Comparison of ENCODE assay signal across 8 cellular contexts in the genomic region with DNA sequence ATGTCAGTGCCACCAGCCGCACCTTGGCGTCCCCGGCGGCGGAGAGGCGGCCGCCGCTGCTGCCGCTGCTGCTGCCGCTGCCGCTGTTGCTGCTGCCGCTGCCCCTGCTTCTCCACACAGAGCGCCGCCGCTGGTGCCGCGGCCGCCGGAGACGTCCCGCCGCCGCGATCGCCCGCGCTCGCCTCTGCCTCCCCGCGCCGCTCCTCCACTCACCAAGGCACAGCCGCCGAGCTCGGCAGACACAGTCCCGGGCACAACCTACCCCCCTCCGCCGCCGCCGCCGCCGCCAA. TPM values are rescaled to one million over a fixed set of nuclear protein-coding genes. Genes with fewer than 3 reads are reported as not detected.
A peak's percentile ranks its signal among the peaks of the same experiment; 100 is the strongest.
DNase-seq lines count a peak whose midpoint lies in the region; ATAC-seq, FAIRE-seq and TF ChIP-seq lines count a peak whose summit lies in the region.

A gene (minus strand): TSS at position 260 of the 290 bp plus-strand sequence.

- under 1% methylated on average over 35 of the region's 41 CpGs for WGBS in GM12878 (ENCODE audit: insufficient coverage, insufficient replicate concordance, low lambda C conversion rate, missing lambda C conversion rate)
- WGBS in suprapubic skin, result no CpG with 5 or more reads among the region's 41 CpGs

- peak within 1 kb of the TSS; percentile 90 for H3K4me3 ChIP-seq in GM12878
- peak within 1 kb of the TSS; percentile 91 for H3K4me3 ChIP-seq in suprapubic skin

- no peak for FAIRE-seq in GM12878 (lab: Jason Lieb, UNC)

- POLR2A ChIA-PET in GM12878 (lab: Charles Lee), result interaction anchor here (1.2 kb wide), 1 partner anchor 41 kb away, joined by 3 read pairs; no protein-coding TSS in a partner anchor

- no peaks in the 10 kb centered on the region; the same call in 1 of the 2 replicates for H4K20me1 ChIP-seq in GM12878 (ENCODE audit: control insufficient read depth, insufficient read depth)

- TF ChIP-seq RAD21 in GM12878 (IDR thresholded peaks at IDR 0.05; ENCODE audit: insufficient read depth, low read depth, low read length), result no peak

- BruUV-seq in GM12878 (replicated peaks; lab: Mats Ljungman, UMichigan), result TSS peak; percentile 72

- H3K27ac ChIP-seq in GM12878 (ENCODE audit: control insufficient read depth, insufficient read depth) (peak within 1 kb of the TSS; percentile 49), suprapubic skin (peak within 1 kb of the TSS; percentile 98)

- RAD21 ChIA-PET in GM12878 (lab: Charles Lee; ENCODE audit: unreplicated experiment), result interaction anchor here (1.2 to 2.7 kb wide), 4 partner anchors 21 to 205 kb away, joined by 3 to 20 read pairs (median 4); no protein-coding TSS in a partner anchor

- peak within 1 kb of the TSS; percentile 71 for H3K9ac ChIP-seq in GM12878 (ENCODE audit: control insufficient read depth, insufficient read depth, low read length)

- CTCF ChIA-PET in GM12878 (lab: Yijun Ruan, JAX), result interaction anchor here (0.9 to 1.2 kb wide), 2 partner anchors 9 to 250 kb away, joined by 3 to 4 read pairs; no protein-coding TSS in a partner anchor

- no peaks in the 10 kb centered on the region for H3K9me3 ChIP-seq in GM12878 (replicated peaks; ENCODE audit: control insufficient read depth, insufficient read depth, low read length)
- H3K9me3 ChIP-seq in suprapubic skin, result no peaks in the 10 kb centered on the region

- SMC1A ChIA-PET in GM12878 (lab: Charles Lee; ENCODE audit: uncharacterized antibody, unreplicated experiment), result interaction anchor here (0.8 to 1.7 kb wide), 3 partner anchors 41 to 250 kb away, joined by 3 to 4 read pairs (median 3); no protein-coding TSS in a partner anchor

- DNase-seq in activated naive CD4-positive, alpha-beta T cell treated with Interleukin-2 at 50 U/mL for 16 hours, result peak; percentile 70
- no peak for DNase-seq in activated naive CD4-positive, alpha-beta T cell treated with anti-CD3 and anti-CD28 coated beads, Interleukin-2, amount 50 U/mL, for 16 hours
- no peak for DNase-seq in GM12878 (ENCODE audit: low read depth, low spot score)
- no peak for DNase-seq in left colon
- no peak for DNase-seq in suprapubic skin (ENCODE audit: low spot score in 2 of 2)
- DNase-seq in NK-92 (lab: John Stamatoyannopoulos, UW; ENCODE audit: unreplicated experiment), result no peak
- no peak for DNase-seq in GM03348 (ENCODE audit: low spot score)

- peak within 1 kb of the TSS; percentile 99 for H3K4me2 ChIP-seq in GM12878 (ENCODE audit: control insufficient read depth, insufficient read depth)

- H3K27me3 ChIP-seq in GM12878 (replicated peaks in 1 of 2; ENCODE audit: control insufficient read depth in 2 of 2, insufficient read depth in 2 of 2, low read length in 1 of 2) (peaks cover 1 to 4% of the 10 kb centered on the region in 2 experiments; a peak in 1 of 4 replicates), suprapubic skin (no peaks in the 10 kb centered on the region)

- peak; percentile 35; the same call in 1 of the 2 replicates for TF ChIP-seq POLR2A in GM12878 (IDR thresholded peaks at IDR 0.05; ENCODE audit: low read depth, low read length)
- no peak for TF ChIP-seq POLR2A in suprapubic skin (IDR thresholded peaks at IDR 0.05)

- in situ Hi-C loops in GM12878 (cut with MboI), result no loop called here

- H3K4me1 ChIP-seq in GM12878 (ENCODE audit: control insufficient read depth, insufficient read depth, low read length) (peaks cover 10% of the 10 kb centered on the region), suprapubic skin (peaks cover 52% of the 10 kb centered on the region)

- ATAC-seq in HG03378 (IDR thresholded peaks at IDR 0.05; ENCODE audit: unreplicated experiment) (peak; percentile 14), GM12878 (peak; percentile 48; the same call in 2 of the 3 replicates), left colon (peak; percentile 15)

- intact Hi-C loops in GM12878 (cut with micrococcal nuclease; ENCODE audit: unreplicated experiment) (loop anchor here (5.0 to 10.0 kb wide), 3 partner anchors 70 to 522 kb away; no protein-coding TSS in a partner anchor), left colon (cut with DNase I, micrococcal nuclease) (loop anchor here in 1 of 2 donors (5.0 kb wide), 1 partner anchor 170 kb away; no protein-coding TSS in a partner anchor)

- peak within 1 kb of the TSS; percentile 92 for H2AFZ ChIP-seq in GM12878 (ENCODE audit: control insufficient read depth, low read depth, low read length)

- H3K36me3 ChIP-seq in GM12878 (ENCODE audit: control insufficient read depth in 2 of 2, insufficient read depth in 2 of 2, low read length in 1 of 2), result no peaks in the 10 kb centered on the region
- H3K36me3 ChIP-seq in suprapubic skin, result no peaks in the 10 kb centered on the region

- TF ChIP-seq EP300 in GM12878 (IDR thresholded peaks at IDR 0.05; ENCODE audit: borderline replicate concordance in 1 of 2, control insufficient read depth in 1 of 2, low read depth in 2 of 2, low read length in 2 of 2) (no peak), suprapubic skin (IDR thresholded peaks at IDR 0.05) (no peak)

- peaks cover 16% of the 10 kb centered on the region for H3K79me2 ChIP-seq in GM12878 (ENCODE audit: control insufficient read depth, insufficient read depth, low read length)

- TF ChIP-seq CTCF in GM12878 (IDR thresholded peaks at IDR 0.05 in 2 of 3, conservative IDR thresholded peaks at IDR 0.05 in 1 of 3; ENCODE audit: control insufficient read depth in 2 of 3, extremely low read depth in 1 of 3, insufficient read depth in 1 of 3, low read depth in 3 of 3, low read length in 3 of 3) (no peak), suprapubic skin (IDR thresholded peaks at IDR 0.05) (no peak)

TF ChIP-seq in GM12878, 131 proteins besides CTCF, POLR2A, EP300 and RAD21 (continues in another document):
- TF ChIP-seq GATAD2B (conservative IDR thresholded peaks at IDR 0.05; ENCODE audit: low read depth) (peak; percentile 25), HDAC2 (IDR thresholded peaks at IDR 0.05) (no peak), MTA2 (IDR thresholded peaks at IDR 0.05; ENCODE audit: low read depth) (no peak), SMARCA5 (IDR thresholded peaks at IDR 0.05) (peak; percentile 86), ZNF217 (IDR thresholded peaks at IDR 0.05) (peak; percentile 48), BACH1 (IDR thresholded peaks at IDR 0.05; ENCODE audit: borderline replicate concordance) (peak; percentile 82), DPF2 (IDR thresholded peaks at IDR 0.05) (peak; percentile 64), NR2F1 (conservative IDR thresholded peaks at IDR 0.05) (peak; percentile 50), LARP7 (IDR thresholded peaks at IDR 0.05) (peak; percentile 3), BMI1 (IDR thresholded peaks at IDR 0.05; ENCODE audit: borderline replicate concordance) (no peak), POLR2AphosphoS2 (IDR thresholded peaks at IDR 0.05; ENCODE audit: low read depth, low read length) (no peak), BHLHE40 (IDR thresholded peaks at IDR 0.05; ENCODE audit: borderline replicate concordance in 1 of 2, low read depth in 2 of 2, low read length in 1 of 2) (peak in 1 of 2 experiments; percentile 42; a peak in 2 of 4 replicates)
- TF ChIP-seq, protein P1, sequence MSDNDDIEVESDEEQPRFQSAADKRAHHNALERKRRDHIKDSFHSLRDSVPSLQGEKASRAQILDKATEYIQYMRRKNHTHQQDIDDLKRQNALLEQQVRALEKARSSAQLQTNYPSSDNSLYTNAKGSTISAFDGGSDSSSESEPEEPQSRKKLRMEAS (IDR thresholded peaks at IDR 0.05; ENCODE audit: low read depth, low read length), result 0 out of 2 replicates have a peak, but pooled peaks have one; percentile 4
- TF ChIP-seq, protein P2, sequence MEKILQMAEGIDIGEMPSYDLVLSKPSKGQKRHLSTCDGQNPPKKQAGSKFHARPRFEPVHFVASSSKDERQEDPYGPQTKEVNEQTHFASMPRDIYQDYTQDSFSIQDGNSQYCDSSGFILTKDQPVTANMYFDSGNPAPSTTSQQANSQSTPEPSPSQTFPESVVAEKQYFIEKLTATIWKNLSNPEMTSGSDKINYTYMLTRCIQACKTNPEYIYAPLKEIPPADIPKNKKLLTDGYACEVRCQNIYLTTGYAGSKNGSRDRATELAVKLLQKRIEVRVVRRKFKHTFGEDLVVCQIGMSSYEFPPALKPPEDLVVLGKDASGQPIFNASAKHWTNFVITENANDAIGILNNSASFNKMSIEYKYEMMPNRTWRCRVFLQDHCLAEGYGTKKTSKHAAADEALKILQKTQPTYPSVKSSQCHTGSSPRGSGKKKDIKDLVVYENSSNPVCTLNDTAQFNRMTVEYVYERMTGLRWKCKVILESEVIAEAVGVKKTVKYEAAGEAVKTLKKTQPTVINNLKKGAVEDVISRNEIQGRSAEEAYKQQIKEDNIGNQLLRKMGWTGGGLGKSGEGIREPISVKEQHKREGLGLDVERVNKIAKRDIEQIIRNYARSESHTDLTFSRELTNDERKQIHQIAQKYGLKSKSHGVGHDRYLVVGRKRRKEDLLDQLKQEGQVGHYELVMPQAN (conservative IDR thresholded peaks at IDR 0.05), result peak; percentile 89

RNA-seq across cellular contexts. Expression of the gene that starts here (rescaled TPM):
- total RNA-seq in GM12878 (2013; cell fraction: nucleolus; rRNA removed), result 1.9 and 2.2 TPM in 2 replicates
- total RNA-seq in GM12878 (2014; rRNA removed) (0.85 and 0.87 TPM in 2 replicates), GM12878 (2014; rRNA removed; fragmentation: Illumina TruSeq; extraction: Trizol) (0.98 and 2.0 TPM in 2 replicates), GM12878 (2021) (1.4 and 2.1 TPM in 2 replicates), left colon (10 to 100 TPM; 38.0 to 59.5 TPM), suprapubic skin (10 to 100 TPM; 28.7 to 51.7 (median 39.0) TPM)
- 2.8 TPM for polyA plus RNA-seq in GM12878 (2011; ENCODE audit: low read depth)
- polyA plus RNA-seq in GM12878 (2011; rRNA removed) (9.0 and 9.8 TPM in 2 replicates), GM12878 (2014; fragmentation: Illumina TruSeq; extraction: Trizol) (1.0 and 2.0 TPM in 2 replicates), GM12878 (2014; fragmentation: Nextera tagmentation; extraction: Ambion mirVana) (under 1 TPM; 0.60 to 0.75 TPM), GM12878 (2014; rRNA removed) (0.33 and 0.58 TPM in 2 replicates), GM12878 (2016; fragmentation: Nextera tagmentation; extraction: Ambion mirVana) (1 to 10 TPM; 1.1 to 1.2 TPM)
- 3.2 and 4.2 TPM in 2 replicates for polyA plus RNA-seq in GM12878 (2011; cell fraction: cytosol; rRNA removed)
- 3.6 and 5.0 TPM in 2 replicates for polyA plus RNA-seq in GM12878 (2011; cell fraction: nucleus; rRNA removed)
- 4.8 and 5.0 TPM in 2 replicates for polyA plus RNA-seq in GM12878 (2012)
- polyA minus RNA-seq in GM12878 (2011; rRNA and poly(A)+ RNA removed), result 13.2 and 19.0 TPM in 2 replicates
- polyA minus RNA-seq in GM12878 (2011; cell fraction: cytosol; rRNA and poly(A)+ RNA removed), result 6.4 and 10.1 TPM in 2 replicates
- 8.5 and 14.0 TPM in 2 replicates for polyA minus RNA-seq in GM12878 (2011; cell fraction: nucleus; rRNA and poly(A)+ RNA removed)

Comparison
In these comparisons a context has a peak if more than half of its experiments do, and no peak if none do; other contexts are left out.
1. RNA of the gene that starts here (total RNA-seq): 38.0 to 59.5 TPM in left colon and 28.7 to 51.7 TPM in suprapubic skin; 0.85 to 2.2 TPM in GM12878; every median in the first group is over 4 times any median in the second.
2. Peak in every context shown above with its lines, with median percentiles within 50 percentile points of each other: ATAC-seq.